In the genomic region with DNA sequence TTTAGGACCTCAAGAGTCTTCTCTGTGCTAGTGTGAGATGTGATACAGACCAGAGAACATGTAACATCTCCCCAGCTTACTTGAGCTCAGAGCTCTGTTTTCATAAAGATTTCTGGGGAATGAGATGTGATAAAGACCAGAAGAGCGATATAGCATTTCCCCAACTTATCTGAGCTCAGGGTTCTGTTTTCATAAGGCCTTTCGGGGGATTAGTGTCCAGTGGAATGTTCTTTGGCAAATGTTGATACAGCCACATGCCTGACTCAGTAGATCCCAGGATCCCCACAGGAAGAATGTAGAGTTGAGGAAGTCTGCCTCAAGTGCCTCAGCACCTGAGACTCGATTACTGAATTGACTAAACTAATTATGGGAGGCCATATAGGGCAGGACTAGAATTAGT, we compare ENCODE assay signal across 22 cellular contexts. TPM values are rescaled to one million over a fixed set of nuclear protein-coding genes. Genes with fewer than 3 reads are reported as not detected.
A peak's percentile ranks its signal among the peaks of the same experiment; 100 is the strongest.
DNase-seq lines count a peak whose midpoint lies in the region; TF ChIP-seq lines count a peak whose summit lies in the region.
"Had no signal": no experiment of that assay in that cellular context is flagged by ENCODE, and none has a peak within 500 bp of the region (broad histone marks: within the 10 kb centered on the region; RNA-seq: fewer than 3 reads in every experiment).

No MANE protein-coding gene starts in this region.

- POLR2A ChIA-PET in OCI-LY7 (lab: Charles Lee) (interaction anchor here (1.0 to 11.8 kb wide), 8 partner anchors 8 to 40 kb away, joined by 3 to 302 read pairs (median 4); no protein-coding TSS in a partner anchor), MCF 10A (lab: Yijun Ruan, JAX) (interaction anchor here (0.6 to 7.3 kb wide), 4 partner anchors 12 to 37 kb away, joined by 3 to 83 read pairs (median 5); a partner anchor contains a TSS)

- H3K4me3 Mint-ChIP-seq in nephron: no peak overlapping the region
- H3K4me3 Mint-ChIP-seq in MCF 10A (ENCODE audit: unreplicated experiment): no peak overlapping the region
- H3K4me3 Mint-ChIP-seq: activated naive CD4-positive, alpha-beta T cell treated with anti-CD3 and anti-CD28 coated beads, Interleukin-2, amount 50 U/mL, for 24 hours; endodermal cell; neural crest cell; WTC11 had no signal

- H3K9me3 Mint-ChIP-seq in nephron (peaks cover 9% of the 10 kb centered on the region), MCF 10A (ENCODE audit: unreplicated experiment) (no peaks in the 10 kb centered on the region)
- H3K9me3 Mint-ChIP-seq: activated naive CD4-positive, alpha-beta T cell treated with anti-CD3 and anti-CD28 coated beads, Interleukin-2, amount 50 U/mL, for 24 hours had no signal

- H2AFZ ChIP-seq in OCI-LY7 (ENCODE audit: low read length): peak overlapping the region; percentile 37; the same call in 1 of the 2 replicates

- H3K9me3 ChIP-seq in OCI-LY7 (ENCODE audit: low read length) (peaks cover 30% of the 10 kb centered on the region), breast epithelium (no peaks in the 10 kb centered on the region)
- H3K9me3 ChIP-seq: Peyer's patch, testis had no signal

- H3K4me1 ChIP-seq in OCI-LY7 (ENCODE audit: insufficient read depth, low read length, poor library complexity, severe bottlenecking) (peaks cover 89% of the 10 kb centered on the region), breast epithelium (peaks cover 0 to 10% of the 10 kb centered on the region in 2 donors)

- no peak for TF ChIP-seq CTCF in OCI-LY7 (conservative IDR thresholded peaks at IDR 0.05; ENCODE audit: low read length)
- TF ChIP-seq CTCF in cardiac fibroblast (IDR thresholded peaks at IDR 0.05; ENCODE audit: low read depth, low read length): no peak
- TF ChIP-seq CTCF in nephron (IDR thresholded peaks at IDR 0.05; ENCODE audit: unreplicated experiment in 3 of 3): no peak
- TF ChIP-seq CTCF in breast epithelium (IDR thresholded peaks at IDR 0.05): no peak
- no peak for TF ChIP-seq CTCF in MCF 10A (IDR thresholded peaks at IDR 0.05; ENCODE audit: unreplicated experiment)

- H3K4me2 ChIP-seq in OCI-LY7 (ENCODE audit: low read length): peak overlapping the region; percentile 82

- H3K9me2 ChIP-seq in OCI-LY7 (ENCODE audit: insufficient read depth, low read length): no peaks in the 10 kb centered on the region

- H3K4me1 Mint-ChIP-seq in nephron (peaks cover 45% of the 10 kb centered on the region), MCF 10A (ENCODE audit: insufficient read depth, unreplicated experiment) (peaks cover 33% of the 10 kb centered on the region)
- H3K4me1 Mint-ChIP-seq: endodermal cell had no signal

- peaks cover 26% of the 10 kb centered on the region for H3K36me3 ChIP-seq in OCI-LY7 (ENCODE audit: insufficient read depth, low read length)
- no peaks in the 10 kb centered on the region for H3K36me3 ChIP-seq in breast epithelium
- H3K36me3 ChIP-seq: gastrocnemius medialis, MG63, Peyer's patch had no signal

- H3K36me3 Mint-ChIP-seq in nephron (ENCODE audit: low read depth): no peaks in the 10 kb centered on the region
- no peaks in the 10 kb centered on the region for H3K36me3 Mint-ChIP-seq in MCF 10A (ENCODE audit: insufficient read depth, unreplicated experiment)
- H3K36me3 Mint-ChIP-seq: activated naive CD4-positive, alpha-beta T cell treated with anti-CD3 and anti-CD28 coated beads, Interleukin-2, amount 50 U/mL, for 24 hours had no signal

- H3K79me2 ChIP-seq in OCI-LY7 (ENCODE audit: insufficient read depth, low read depth, low read length): no peaks in the 10 kb centered on the region

- BruUV-seq in OCI-LY7 (replicated peaks; lab: Mats Ljungman, UMichigan) (no TSS peak), MCF 10A (replicated peaks; lab: Mats Ljungman, UMichigan) (no TSS peak)

- CTCF ChIA-PET in OCI-LY7 (lab: Charles Lee; ENCODE audit: unreplicated experiment): interaction anchor here (0.6 to 5.3 kb wide), 3 partner anchors 13 to 22 kb away, joined by 4 to 56 read pairs (median 8); no protein-coding TSS in a partner anchor
- CTCF ChIA-PET in MCF 10A (lab: Yijun Ruan, JAX): interaction anchor here (0.7 to 4.2 kb wide), 2 partner anchors 19 to 37 kb away, joined by 3 to 14 read pairs; no protein-coding TSS in a partner anchor

- intact Hi-C loops in OCI-LY7 (cut with micrococcal nuclease; ENCODE audit: unreplicated experiment): loop anchor here (2.0 to 5.0 kb wide), 2 partner anchors 19 to 68 kb away; a partner anchor contains a TSS
- intact Hi-C loops in breast epithelium (cut with DNase I; ENCODE audit: low total_unique reads): no loop called here
- intact Hi-C loops in MCF 10A (cut with micrococcal nuclease): loop anchor here (10.0 kb wide), 1 partner anchor 315 kb away; no protein-coding TSS in a partner anchor

- no peak for TF ChIP-seq POLR2A in breast epithelium (IDR thresholded peaks at IDR 0.05)

- peak; percentile 48 for DNase-seq in EL
- no peak for DNase-seq in OCI-LY7 (ENCODE audit: low spot score)
- peak; percentile 44 to 47 for DNase-seq in cardiac fibroblast (ENCODE audit: low read depth in 2 of 2)
- DNase-seq in NCI-H748 (lab: John Stamatoyannopoulos, UW; ENCODE audit: unreplicated experiment): no peak
- no peak for DNase-seq in breast epithelium (ENCODE audit: low spot score in 2 of 2)
- DNase-seq in MCF 10A (ENCODE audit: unreplicated experiment): no peak
- DNase-seq: C1 segment of cervical spinal cord; central memory CD4-positive, alpha-beta T cell; DMS153; endodermal cell; gastrocnemius medialis; MG63; NCI-H187; NCI-H510A; Peyer's patch; stimulated activated CD4-positive, alpha-beta T cell treated with anti-CD3 and anti-CD28 coated beads, Interleukin-4, amount 100 ng/mL, for 4 hours; testis had no signal

- H3K27ac ChIP-seq in OCI-LY7 (ENCODE audit: low read depth, low read length, poor library complexity, severe bottlenecking) (peak overlapping the region; percentile 99), breast epithelium (no peak overlapping the region)
- H3K27ac ChIP-seq: gastrocnemius medialis, Peyer's patch, testis had no signal

- H3K27ac Mint-ChIP-seq in nephron (peak overlapping the region in 2 of 3 experiments; percentile 6 to 48), MCF 10A (ENCODE audit: low read depth, unreplicated experiment) (no peak overlapping the region)
- H3K27ac Mint-ChIP-seq: endodermal cell, WTC11 had no signal

- H4K20me1 ChIP-seq in OCI-LY7 (ENCODE audit: insufficient read depth, low read length): no peaks in the 10 kb centered on the region

- no peaks in the 10 kb centered on the region for H3K27me3 ChIP-seq in breast epithelium
- H3K27me3 ChIP-seq: gastrocnemius medialis, MG63, Peyer's patch, testis had no signal

- H3K27me3 Mint-ChIP-seq in nephron (ENCODE audit: low read depth) (peaks cover 14% of the 10 kb centered on the region), MCF 10A (ENCODE audit: insufficient read depth, unreplicated experiment) (no peaks in the 10 kb centered on the region)
- H3K27me3 Mint-ChIP-seq: activated naive CD4-positive, alpha-beta T cell treated with anti-CD3 and anti-CD28 coated beads, Interleukin-2, amount 50 U/mL, for 24 hours had no signal

- H3K4me3 ChIP-seq in OCI-LY7 (ENCODE audit: low read depth, low read length, poor library complexity, severe bottlenecking): no peak overlapping the region
- H3K4me3 ChIP-seq in cardiac fibroblast (replicated peaks in 1 of 2; ENCODE audit: low read depth in 2 of 2, low read length in 2 of 2): no peak overlapping the region
- H3K4me3 ChIP-seq in breast epithelium: no peak overlapping the region
- H3K4me3 ChIP-seq: gastrocnemius medialis, lung, MG63, Peyer's patch, testis had no signal

RNA-seq across cellular contexts. Expression of a gene that starts 18.7 kb away (rescaled TPM):
- 44.6 and 53.0 TPM in 2 replicates for total RNA-seq in OCI-LY7 (2014; rRNA removed; shearing (Covaris generic))
- 168 and 200 TPM in 2 replicates for total RNA-seq in OCI-LY7 (2022)
- 10 to 100 TPM; 24.0 to 41.6 (median 40.3) TPM for total RNA-seq in breast epithelium
- total RNA-seq in MCF 10A (2022): 141 and 174 TPM in 2 replicates

Comparison
In these comparisons a context has a peak if more than half of its experiments do, and no peak if none do; other contexts are left out.
1. DNase-seq: peak in EL (single experiment) and cardiac fibroblast (2 of 2); none in OCI-LY7 (single experiment), NCI-H748 (single experiment), breast epithelium (0 of 2) and MCF 10A (single experiment).